In genomic region chr4:40197879-40198689, GRCh38 we compare ENCODE assay signal across 9 cellular contexts. TPM values are rescaled to one million over a fixed set of nuclear protein-coding genes. Genes with fewer than 3 reads are reported as not detected.
DNase-seq lines count a peak whose midpoint lies in the region; ATAC-seq and TF ChIP-seq lines count a peak whose summit lies in the region.
"Had no signal": no experiment of that assay in that cellular context is flagged by ENCODE, and none has a peak within 500 bp of the region (broad histone marks: within the 10 kb centered on the region; RNA-seq: fewer than 3 reads in every experiment).

No MANE protein-coding gene starts in this region.

- peaks cover 23% of the 10 kb centered on the region for H3K4me1 ChIP-seq in CD8-positive, alpha-beta T cell (ENCODE audit: insufficient read depth, low read length)
- peaks cover 2% of the 10 kb centered on the region; the same call in 1 of the 2 replicates for H3K4me1 ChIP-seq in IMR-90 (ENCODE audit: control insufficient read depth, insufficient read depth, low read length)

- dilution Hi-C loops in IMR-90 (cut with HindIII; ENCODE audit: low sequenced_read_pairs, unreplicated experiment): no loop called here

- no peak overlapping the region for H2BK20ac ChIP-seq in IMR-90 (ENCODE audit: low read depth, low read length)

- no peak overlapping the region for H2AK5ac ChIP-seq in IMR-90 (ENCODE audit: low read depth, low read length)

- H3K27ac ChIP-seq in CD8-positive, alpha-beta T cell (ENCODE audit: low read depth, low read length): peak overlapping the region; percentile 89
- H3K27ac ChIP-seq in IMR-90 (ENCODE audit: insufficient read depth, low read length): no peak overlapping the region
- H3K27ac ChIP-seq: cardiac muscle cell had no signal

- peak overlapping the region; percentile 60 for H2AFZ ChIP-seq in IMR-90 (replicated peaks; ENCODE audit: low read length, poor library complexity)

- no peak overlapping the region for H4K91ac ChIP-seq in IMR-90 (ENCODE audit: insufficient read depth, low read depth, low read length)

- H2BK5ac ChIP-seq in IMR-90 (ENCODE audit: low read depth, low read length, poor library complexity, severe bottlenecking): no peak overlapping the region

- 92% methylated on average over 5 of the region's 15 CpGs; no CpG with 5 or more reads in 1 of the 2 experiments for WGBS in IMR-90 (ENCODE audit: extremely low coverage in 2 of 2, insufficient read length in 1 of 2), 2 experiments

- peaks cover 57% of the 10 kb centered on the region for H3K36me3 Mint-ChIP-seq in CD8-positive, alpha-beta T cell
- H3K36me3 Mint-ChIP-seq in activated T-helper 17 cell treated with anti-CD3 and anti-CD28 coated beads, Interleukin-2, amount 50 U/mL, for 72 hours (ENCODE audit: low read depth): peaks cover 66% of the 10 kb centered on the region
- H3K36me3 Mint-ChIP-seq in natural killer cell: peaks cover 11% of the 10 kb centered on the region

- no peak overlapping the region for H3K23ac ChIP-seq in IMR-90 (ENCODE audit: low read depth, low read length)

- no peak overlapping the region for H3K56ac ChIP-seq in IMR-90 (ENCODE audit: extremely low read depth, insufficient read depth, low read length)

- POLR2A ChIA-PET in CD8-positive, alpha-beta T cell (lab: Charles Lee): interaction anchor here (0.9 to 12.4 kb wide), 13 partner anchors 7 to 114 kb away, joined by 3 to 207 read pairs (median 7); no protein-coding TSS in a partner anchor
- POLR2A ChIA-PET in IMR-90 (lab: Charles Lee; ENCODE audit: unreplicated experiment): no interaction called here

- H3K9me3 Mint-ChIP-seq in CD8-positive, alpha-beta T cell: no peaks in the 10 kb centered on the region
- H3K9me3 Mint-ChIP-seq in activated T-helper 17 cell treated with anti-CD3 and anti-CD28 coated beads, Interleukin-2, amount 50 U/mL, for 72 hours: no peaks in the 10 kb centered on the region
- no peaks in the 10 kb centered on the region for H3K9me3 Mint-ChIP-seq in natural killer cell

- no peak overlapping the region for H3K18ac ChIP-seq in IMR-90 (ENCODE audit: low read depth, low read length)

- H3K14ac ChIP-seq in IMR-90 (replicated peaks; ENCODE audit: low read depth, low read length): no peak overlapping the region; the same call in 1 of the 2 replicates

- H3K4ac ChIP-seq in IMR-90 (ENCODE audit: low read depth, low read length): no peak overlapping the region

- TF ChIP-seq RAD21 in IMR-90 (IDR thresholded peaks at IDR 0.05; ENCODE audit: low read length): no peak

- in situ Hi-C loops in IMR-90 (cut with MboI; ENCODE audit: low sequenced_read_pairs): no loop called here

- H3K9me1 ChIP-seq in IMR-90 (ENCODE audit: insufficient read depth, low read length): no peaks in the 10 kb centered on the region

- H3K27me3 Mint-ChIP-seq in CD8-positive, alpha-beta T cell (ENCODE audit: low read depth): no peaks in the 10 kb centered on the region
- H3K27me3 Mint-ChIP-seq in activated T-helper 17 cell treated with anti-CD3 and anti-CD28 coated beads, Interleukin-2, amount 50 U/mL, for 72 hours: no peaks in the 10 kb centered on the region
- no peaks in the 10 kb centered on the region for H3K27me3 Mint-ChIP-seq in natural killer cell (ENCODE audit: low read depth in 2 of 2)

- peaks cover 42% of the 10 kb centered on the region for H3K4me1 Mint-ChIP-seq in CD8-positive, alpha-beta T cell (ENCODE audit: low read depth)
- peaks cover 20% of the 10 kb centered on the region for H3K4me1 Mint-ChIP-seq in activated T-helper 17 cell treated with anti-CD3 and anti-CD28 coated beads, Interleukin-2, amount 50 U/mL, for 72 hours
- H3K4me1 Mint-ChIP-seq in natural killer cell: peaks cover 81 to 92% of the 10 kb centered on the region in 2 donors

- H3K27ac Mint-ChIP-seq in CD8-positive, alpha-beta T cell: peak overlapping the region; percentile 100
- peak overlapping the region; percentile 100 for H3K27ac Mint-ChIP-seq in activated T-helper 17 cell treated with anti-CD3 and anti-CD28 coated beads, Interleukin-2, amount 50 U/mL, for 72 hours
- H3K27ac Mint-ChIP-seq in natural killer cell: peak overlapping the region; percentile 99 to 100

- no TSS peak for BruUV-seq in IMR-90 (replicated peaks; lab: Mats Ljungman, UMichigan)

- DNase-seq in CD8-positive, alpha-beta T cell: peak in 2 of 7 experiments; percentile 46 to 61
- DNase-seq in IMR-90: no peak
- peak; percentile 35 for DNase-seq in natural killer cell
- no peak for DNase-seq in NCI-H345 treated with DMSO at 0.1 percent for 48 hours (lab: John Stamatoyannopoulos, UW; ENCODE audit: unreplicated experiment)
- DNase-seq in LoVo (ENCODE audit: low spot score): no peak
- DNase-seq in HuH-7 (ENCODE audit: low spot score): no peak

- CTCF ChIA-PET in CD8-positive, alpha-beta T cell (lab: Charles Lee): interaction anchor here (1.0 to 4.7 kb wide), 10 partner anchors 10 to 119 kb away, joined by 3 to 49 read pairs (median 4); no protein-coding TSS in a partner anchor
- CTCF ChIA-PET in IMR-90 (lab: Yijun Ruan, JAX): no interaction called here

- H3K4me3 Mint-ChIP-seq in CD8-positive, alpha-beta T cell: peak overlapping the region; percentile 100
- H3K4me3 Mint-ChIP-seq in activated T-helper 17 cell treated with anti-CD3 and anti-CD28 coated beads, Interleukin-2, amount 50 U/mL, for 72 hours: peak overlapping the region; percentile 99
- H3K4me3 Mint-ChIP-seq in natural killer cell: peak overlapping the region; percentile 100

- H2BK15ac ChIP-seq in IMR-90 (ENCODE audit: low read depth, low read length): no peak overlapping the region

- no peak overlapping the region for H3K4me2 ChIP-seq in IMR-90 (ENCODE audit: low read depth, low read length)

- no peak for TF ChIP-seq POLR2A in IMR-90 (IDR thresholded peaks at IDR 0.05; ENCODE audit: low read depth, low read length)

- H3K9ac ChIP-seq in IMR-90 (ENCODE audit: low read depth, low read length): no peak overlapping the region

- H3K27me3 ChIP-seq in CD8-positive, alpha-beta T cell (ENCODE audit: insufficient read depth, low read length): no peaks in the 10 kb centered on the region
- peaks cover 2% of the 10 kb centered on the region; the same call in 1 of the 2 replicates for H3K27me3 ChIP-seq in IMR-90 (ENCODE audit: control insufficient read depth, insufficient read depth, low read length)
- H3K27me3 ChIP-seq: cardiac muscle cell had no signal

- no peaks in the 10 kb centered on the region for H3K79me1 ChIP-seq in IMR-90 (ENCODE audit: low read depth in 1 of 2, low read length in 2 of 2)

- intact Hi-C loops in CD8-positive, alpha-beta T cell (cut with DNase I, micrococcal nuclease): loop anchor here (1.0 to 10.0 kb wide), 5 partner anchors 15 to 1533 kb away; partner anchors contain the start of gene KLF3 (in 1 of the 2)
- intact Hi-C loops in IMR-90 (cut with micrococcal nuclease): no loop called here
- intact Hi-C loops in natural killer cell (cut with micrococcal nuclease): loop anchor here (1.0 to 5.0 kb wide), 6 partner anchors 34 to 561 kb away; partner anchors contain the start of genes N4BP2 and SMIM14

- peaks cover 8% of the 10 kb centered on the region for H3K36me3 ChIP-seq in CD8-positive, alpha-beta T cell (ENCODE audit: insufficient read depth, low read length)
- H3K36me3 ChIP-seq in IMR-90 (ENCODE audit: control insufficient read depth, insufficient read depth, low read length): no peaks in the 10 kb centered on the region
- H3K36me3 ChIP-seq: cardiac muscle cell had no signal

- peak overlapping the region; percentile 87 for H3K4me3 ChIP-seq in CD8-positive, alpha-beta T cell (ENCODE audit: low read depth, low read length)
- no peak overlapping the region for H3K4me3 ChIP-seq in IMR-90 (ENCODE audit: insufficient read depth, low read depth, low read length)
- H3K4me3 ChIP-seq: cardiac muscle cell had no signal

- H4K8ac ChIP-seq in IMR-90 (ENCODE audit: low read depth in 2 of 2, low read length in 2 of 2): no peak overlapping the region

- no peak overlapping the region for H2AK9ac ChIP-seq in IMR-90 (replicated peaks; ENCODE audit: low read depth, low read length, poor library complexity)

- peak; percentile 35 for ATAC-seq in CD8-positive, alpha-beta T cell
- no peak for ATAC-seq in IMR-90 (ENCODE audit: low read depth)
- ATAC-seq in activated T-helper 17 cell treated with anti-CD3 and anti-CD28 coated beads, Interleukin-2, amount 50 U/mL, for 72 hours (replicated peaks): peak; percentile 21
- peak; percentile 58 to 64 (median 59) for ATAC-seq in natural killer cell
- ATAC-seq in HG03280 (IDR thresholded peaks at IDR 0.05; ENCODE audit: unreplicated experiment): no peak

- no peak overlapping the region for H4K5ac ChIP-seq in IMR-90 (ENCODE audit: low read depth, low read length)

- H4K20me1 ChIP-seq in IMR-90 (ENCODE audit: insufficient read depth, low read length): no peaks in the 10 kb centered on the region

- TF ChIP-seq CTCF in CD8-positive, alpha-beta T cell (IDR thresholded peaks at IDR 0.05): no peak
- TF ChIP-seq CTCF in IMR-90 (conservative IDR thresholded peaks at IDR 0.05; ENCODE audit: low read depth, low read length) (no peak), natural killer cell (IDR thresholded peaks at IDR 0.05) (no peak)

- H2BK120ac ChIP-seq in IMR-90 (ENCODE audit: low read depth, low read length): no peak overlapping the region

- H3K9me3 ChIP-seq in CD8-positive, alpha-beta T cell (ENCODE audit: low read length): no peaks in the 10 kb centered on the region
- no peaks in the 10 kb centered on the region for H3K9me3 ChIP-seq in IMR-90 (ENCODE audit: control insufficient read depth, insufficient read depth, low read length)

TF ChIP-seq in IMR-90, 13 proteins besides CTCF, POLR2A, EP300 and RAD21 (continues in another document):
- no peak for TF ChIP-seq BHLHE40 (IDR thresholded peaks at IDR 0.05; ENCODE audit: low read depth, low read length)
- TF ChIP-seq MAFK (IDR thresholded peaks at IDR 0.05; ENCODE audit: low read depth, low read length): no peak
- no peak for TF ChIP-seq USF2 (IDR thresholded peaks at IDR 0.05; ENCODE audit: low read depth, low read length)
- TF ChIP-seq NFE2L2 (IDR thresholded peaks at IDR 0.05; ENCODE audit: low read depth, low read length): no peak
- no peak for TF ChIP-seq CEBPB (IDR thresholded peaks at IDR 0.05; ENCODE audit: low read depth, low read length)
- no peak for TF ChIP-seq SMC3 (IDR thresholded peaks at IDR 0.05; ENCODE audit: low read depth, low read length)

RNA-seq across cellular contexts. Expression of gene RHOH, which starts 1.3 kb away (rescaled TPM):
- total RNA-seq in CD8-positive, alpha-beta T cell: 100 to 1,000 TPM; 533 to 539 TPM
- total RNA-seq in IMR-90 (2012; rRNA removed) (under 0.01 TPM in 1 of 2 replicates, not detected in the other), natural killer cell (100 to 1,000 TPM; 195 to 233 (median 195) TPM)
- not detected in 2 replicates for polyA plus RNA-seq in IMR-90 (2012; rRNA removed)
- polyA plus RNA-seq in IMR-90 (2012; cell fraction: cytosol; rRNA removed): not detected in 2 replicates
- not detected in 2 replicates for polyA plus RNA-seq in IMR-90 (2012; cell fraction: nucleus; rRNA removed; ENCODE audit: low replicate concordance)
- 100 to 1,000 TPM; 107 to 117 TPM for total RNA-seq in activated T-helper 17 cell treated with anti-CD3 and anti-CD28 coated beads, Interleukin-2, amount 50 U/mL, for 72 hours
- total RNA-seq: cardiac muscle cell had no signal
- polyA plus RNA-seq: cardiac muscle cell had no signal

Comparison
In these comparisons a context has a peak if more than half of its experiments do, and no peak if none do; other contexts are left out.
1. ATAC-seq: peak in CD8-positive, alpha-beta T cell (single experiment), activated T-helper 17 cell treated with anti-CD3 and anti-CD28 coated beads, Interleukin-2, amount 50 U/mL, for 72 hours (single experiment) and natural killer cell (3 of 3); none in IMR-90 (single experiment) and HG03280 (single experiment).
2. RNA of gene RHOH, which starts 1.3 kb away (total RNA-seq): 533 to 539 TPM in CD8-positive, alpha-beta T cell, 195 to 233 TPM in natural killer cell and 107 to 117 TPM in activated T-helper 17 cell treated with anti-CD3 and anti-CD28 coated beads, Interleukin-2, amount 50 U/mL, for 72 hours; under 0.01 TPM in IMR-90; every median in the first group is over 100 times any median in the second.
3. Peak in every context shown above with its lines, with median percentiles within 50 percentile points of each other: H3K27ac Mint-ChIP-seq and H3K4me3 Mint-ChIP-seq.